28 cellular contexts compared by ENCODE assay signal in genomic region chr18:32286749-32287148, GRCh38.
"Had no signal": no experiment of that assay in that cellular context is flagged by ENCODE, and none has a peak within 500 bp of the region (broad histone marks: within the 10 kb centered on the region; RNA-seq: fewer than 3 reads in every experiment).

No MANE protein-coding gene starts in this region.

- H3K4me3 Mint-ChIP-seq: activated CD4-positive, alpha-beta T cell treated with anti-CD3 and anti-CD28 coated beads, Interleukin-2, amount 10 ng/mL, durations not matched to agents 24 days and 14 days; activated CD8-positive, alpha-beta T cell treated with anti-CD3 and anti-CD28 coated beads for 36 hours; activated naive CD4-positive, alpha-beta T cell treated with anti-CD3 and anti-CD28 coated beads, Interleukin-2, amount 50 U/mL, for 24 hours; activated naive CD8-positive, alpha-beta T cell treated with anti-CD3 and anti-CD28 coated beads, Interleukin-2, amount 10 ng/mL, durations not matched to agents 7 days and 5 days; activated T-cell treated with anti-CD3 and anti-CD28 coated beads, Interleukin-2, amount 50 U/mL, for 24 hours; brain; T-helper 1 cell treated with Interleukin-12 subunit alpha and Interleukin-12 subunit beta and Interleukin-4 antibody, amounts not matched to agents 30 μg/mL and 1 μg/mL, for 36 hours; T-helper 2 cell treated with Interferon-gamma antibody and Interleukin-4, amounts not matched to agents 5 μg/mL and 100 μg/mL, for 36 hours had no signal

- H3K9me3 Mint-ChIP-seq: activated CD4-positive, alpha-beta T cell treated with anti-CD3 and anti-CD28 coated beads, Interleukin-2, amount 10 ng/mL, durations not matched to agents 24 days and 14 days; activated CD8-positive, alpha-beta T cell treated with anti-CD3 and anti-CD28 coated beads for 36 hours; activated naive CD4-positive, alpha-beta T cell treated with anti-CD3 and anti-CD28 coated beads, Interleukin-2, amount 50 U/mL, for 24 hours; activated T-cell treated with anti-CD3 and anti-CD28 coated beads, Interleukin-2, amount 50 U/mL, for 24 hours; activated T-helper 2 cell treated with anti-CD3 and anti-CD28 coated beads, Interferon-gamma antibody, Interleukin-2, Interleukin-4, amounts not matched to agents 10 μg/mL and 5 μg/mL and 100 μg/mL, durations not matched to agents 14 hours and 24 hours and 36 hours; T-helper 1 cell treated with Interleukin-12 subunit alpha and Interleukin-12 subunit beta and Interleukin-4 antibody, amounts not matched to agents 30 μg/mL and 1 μg/mL, for 36 hours; T-helper 2 cell treated with Interferon-gamma antibody and Interleukin-4, amounts not matched to agents 5 μg/mL and 100 μg/mL, for 36 hours had no signal

- ATAC-seq: activated CD8-positive, alpha-beta T cell treated with anti-CD3 and anti-CD28 coated beads for 36 hours; Panc1 had no signal

- H3K4me1 Mint-ChIP-seq: activated CD4-positive, alpha-beta T cell treated with anti-CD3 and anti-CD28 coated beads, Interleukin-2, amount 10 ng/mL, durations not matched to agents 24 days and 14 days; activated naive CD4-positive, alpha-beta T cell treated with anti-CD3 and anti-CD28 coated beads, Interleukin-2, amount 50 U/mL, for 24 hours; activated naive CD8-positive, alpha-beta T cell treated with anti-CD3 and anti-CD28 coated beads, Interleukin-2, amount 10 ng/mL, durations not matched to agents 7 days and 5 days; brain; IgD-negative memory B cell had no signal

- H3K27ac Mint-ChIP-seq: activated CD4-positive, alpha-beta T cell treated with anti-CD3 and anti-CD28 coated beads, Interleukin-2, amount 10 ng/mL, durations not matched to agents 24 days and 14 days; activated CD8-positive, alpha-beta T cell treated with anti-CD3 and anti-CD28 coated beads for 36 hours; activated naive CD4-positive, alpha-beta T cell treated with anti-CD3 and anti-CD28 coated beads, Interleukin-2, amount 50 U/mL, for 24 hours; activated naive CD8-positive, alpha-beta T cell treated with anti-CD3 and anti-CD28 coated beads, Interleukin-2, amount 10 ng/mL, durations not matched to agents 7 days and 5 days; activated T-cell treated with anti-CD3 and anti-CD28 coated beads, Interleukin-2, amount 50 U/mL, for 24 hours; activated T-helper 2 cell treated with anti-CD3 and anti-CD28 coated beads, Interferon-gamma antibody, Interleukin-2, Interleukin-4, amounts not matched to agents 10 μg/mL and 5 μg/mL and 100 μg/mL, durations not matched to agents 14 hours and 24 hours and 36 hours; brain; IgD-negative memory B cell; T-helper 1 cell treated with Interleukin-12 subunit alpha and Interleukin-12 subunit beta and Interleukin-4 antibody, amounts not matched to agents 30 μg/mL and 1 μg/mL, for 36 hours; T-helper 2 cell treated with Interferon-gamma antibody and Interleukin-4, amounts not matched to agents 5 μg/mL and 100 μg/mL, for 36 hours had no signal

- DNase-seq: activated CD4-positive, alpha-beta T cell treated with anti-CD3 and anti-CD28 coated beads, Interleukin-2, amount 10 ng/mL, durations not matched to agents 24 days and 14 days; activated CD4-positive, alpha-beta T cell treated with anti-CD3 and anti-CD28 coated beads, Interleukin-2, amount 50 U/mL, for 4 hours; activated CD8-positive, alpha-beta T cell treated with anti-CD3 and anti-CD28 coated beads for 36 hours; activated gamma-delta T cell; activated naive CD4-positive, alpha-beta T cell treated with Interleukin-2 at 50 U/mL for 16 hours; activated naive CD8-positive, alpha-beta T cell treated with anti-CD3 and anti-CD28 coated beads, Interleukin-2, amount 10 ng/mL, durations not matched to agents 7 days and 5 days; activated T-cell treated with anti-CD3 and anti-CD28 coated beads, Interleukin-2, amount 50 U/mL, for 24 hours; Karpas-422; KBM-7; MG63; NCI-H1048; NCI-H1105 treated with DMSO at 0.1 percent for 48 hours; NCI-H1436; NCI-H1694; NCI-H1930; NCI-H2081 treated with DMSO at 0.1 percent for 48 hours; NCI-H345; NCI-H524 treated with DMSO at 0.1 percent for 48 hours; SHP77 treated with DMSO at 0.1 percent for 48 hours; SK-N-SH had no signal

- H3K9me3 ChIP-seq: MG63, SJSA1, SK-N-SH had no signal

- H3K4me1 ChIP-seq: SJSA1 had no signal

- H3K27ac ChIP-seq: SJSA1 had no signal

- H3K27me3 Mint-ChIP-seq: brain had no signal

- H3K4me3 ChIP-seq: MG63, SJSA1 had no signal

- H3K36me3 ChIP-seq: MG63, SJSA1 had no signal

- H3K27me3 ChIP-seq: MG63, SJSA1 had no signal

- H3K36me3 Mint-ChIP-seq: activated naive CD4-positive, alpha-beta T cell treated with anti-CD3 and anti-CD28 coated beads, Interleukin-2, amount 50 U/mL, for 24 hours; activated naive CD8-positive, alpha-beta T cell treated with anti-CD3 and anti-CD28 coated beads, Interleukin-2, amount 10 ng/mL, durations not matched to agents 7 days and 5 days; IgD-negative memory B cell had no signal
